16 cellular contexts compared by ENCODE assay signal in genomic region chr17:73052923-73053322, GRCh38. TPM values are rescaled to one million over a fixed set of nuclear protein-coding genes. Genes with fewer than 3 reads are reported as not detected.
A peak's percentile ranks its signal among the peaks of the same experiment; 100 is the strongest.
DNase-seq lines count a peak whose midpoint lies in the region; ATAC-seq and TF ChIP-seq lines count a peak whose summit lies in the region.
"Had no signal": no experiment of that assay in that cellular context is flagged by ENCODE, and none has a peak within 500 bp of the region (broad histone marks: within the 10 kb centered on the region; RNA-seq: fewer than 3 reads in every experiment).

No MANE protein-coding gene starts in this region.

- H3K4me2 ChIP-seq in BLaER1: peak overlapping the region; percentile 13; the same call in 1 of the 2 replicates

- H3K9me3 ChIP-seq in BLaER1: peaks cover 4% of the 10 kb centered on the region; the same call in 1 of the 2 replicates

- no peak overlapping the region for H3K9ac ChIP-seq in BLaER1

- no peaks in the 10 kb centered on the region for H4K20me1 ChIP-seq in BLaER1

- DNase-seq in glomerular visceral epithelial cell (ENCODE audit: extremely low spot score) (peak; percentile 11), sciatic nerve (ENCODE audit: low spot score) (peak; percentile 15)
- DNase-seq in stimulated activated naive CD4-positive, alpha-beta T cell (lab: John Stamatoyannopoulos, UW): no peak
- DNase-seq: 8988T; CD8-positive, alpha-beta T cell; COR-L47; GF-D8; GOT3; H9 had no signal

- H3K27ac ChIP-seq in BLaER1 (no peak overlapping the region), VCaP (peak overlapping the region; percentile 60)
- H3K27ac ChIP-seq: C4-2B, HL-60 had no signal

- intact Hi-C loops in sciatic nerve (cut with DNase I): no loop called here

- H3K4me1 ChIP-seq in BLaER1: peaks cover 22% of the 10 kb centered on the region

- H3K27me3 ChIP-seq in BLaER1: no peaks in the 10 kb centered on the region

- H3K36me3 ChIP-seq in BLaER1: peaks cover 38% of the 10 kb centered on the region

- H3K4me3 ChIP-seq in BLaER1: no peak overlapping the region
- H3K4me3 ChIP-seq: K562 had no signal

- TF ChIP-seq CTCF in VCaP (conservative IDR thresholded peaks at IDR 0.05): no peak

- ATAC-seq in sciatic nerve (no peak), GM21423 (IDR thresholded peaks at IDR 0.05; ENCODE audit: unreplicated experiment) (no peak), HG02840 (IDR thresholded peaks at IDR 0.05; ENCODE audit: low FRiP score, unreplicated experiment) (no peak)
- ATAC-seq: CD8-positive, alpha-beta T cell; K562 had no signal

RNA-seq across cellular contexts. Expression of gene SLC39A11, which starts 39.6 kb away (rescaled TPM):
- 22.7 TPM for total RNA-seq in sciatic nerve

Comparison
In these comparisons a context has a peak if more than half of its experiments do, and no peak if none do; other contexts are left out.
1. DNase-seq: peak in glomerular visceral epithelial cell (single experiment) and sciatic nerve (single experiment); none in stimulated activated naive CD4-positive, alpha-beta T cell (0 of 6).